ENCODE assay signal across 10 cellular contexts in the genomic region with DNA sequence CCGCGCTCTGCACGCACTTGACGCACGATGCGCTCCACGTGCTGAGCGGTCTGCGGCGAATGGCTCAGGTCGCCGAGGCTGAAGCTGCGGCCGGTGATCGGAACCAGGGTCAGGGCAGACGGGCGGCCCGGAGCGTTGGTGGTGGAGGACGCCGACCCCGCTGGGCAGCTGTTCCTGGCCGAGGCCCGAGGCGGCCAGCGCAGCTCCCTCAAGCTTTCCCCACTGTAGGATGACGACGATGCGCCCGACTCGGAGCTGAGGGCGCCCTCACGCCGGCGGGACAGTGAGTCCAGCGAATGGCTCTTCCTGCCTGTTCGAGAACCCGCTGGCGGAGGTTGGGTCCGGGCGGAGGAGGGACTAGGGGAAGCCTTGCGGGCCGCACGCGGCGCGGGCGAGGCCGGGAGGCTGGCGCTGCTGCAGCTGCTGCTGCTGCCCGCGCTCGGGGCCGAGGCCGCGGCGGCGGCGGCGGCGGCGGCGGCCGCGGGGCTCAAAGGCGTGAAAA. TPM values are rescaled to one million over a fixed set of nuclear protein-coding genes. Genes with fewer than 3 reads are reported as not detected.
A peak's percentile ranks its signal among the peaks of the same experiment; 100 is the strongest.
DNase-seq lines count a peak whose midpoint lies in the region; ATAC-seq and TF ChIP-seq lines count a peak whose summit lies in the region.
"Had no signal": no experiment of that assay in that cellular context is flagged by ENCODE, and none has a peak within 500 bp of the region (broad histone marks: within the 10 kb centered on the region; RNA-seq: fewer than 3 reads in every experiment).

No MANE protein-coding gene starts in this region.

- no peak overlapping the region for H3K27ac Mint-ChIP-seq in activated T-helper 17 cell treated with anti-CD3 and anti-CD28 coated beads, Interleukin-2, amount 50 U/mL, for 72 hours
- no peak overlapping the region for H3K27ac Mint-ChIP-seq in naive thymus-derived CD4-positive, alpha-beta T cell
- H3K27ac Mint-ChIP-seq: CD4-positive, CD25-positive, alpha-beta regulatory T cell had no signal

- peak overlapping the region; percentile 7 to 54 (median 44) for H3K4me3 ChIP-seq in heart left ventricle
- no peak overlapping the region for H3K4me3 ChIP-seq in naive thymus-derived CD4-positive, alpha-beta T cell (ENCODE audit: low read length)
- H3K4me3 ChIP-seq in upper lobe of right lung: peak overlapping the region; percentile 44

- no peak for TF ChIP-seq POLR2A in heart left ventricle (IDR thresholded peaks at IDR 0.05)

- peaks cover 49% of the 10 kb centered on the region for H3K27me3 Mint-ChIP-seq in activated T-helper 17 cell treated with anti-CD3 and anti-CD28 coated beads, Interleukin-2, amount 50 U/mL, for 72 hours
- peaks cover 60 to 83% (median 64%) of the 10 kb centered on the region in 5 donors for H3K27me3 Mint-ChIP-seq in naive thymus-derived CD4-positive, alpha-beta T cell

- peaks cover 44 to 99% (median 88%) of the 10 kb centered on the region in 9 donors for H3K27me3 ChIP-seq in heart left ventricle
- H3K27me3 ChIP-seq in naive thymus-derived CD4-positive, alpha-beta T cell (ENCODE audit: control insufficient read depth in 2 of 2, insufficient read depth in 2 of 2, low read length in 2 of 2): peaks cover 0 to 6% of the 10 kb centered on the region in 2 donors
- H3K27me3 ChIP-seq in upper lobe of right lung: peaks cover 89% of the 10 kb centered on the region

- no peak overlapping the region for H3K27ac ChIP-seq in heart left ventricle
- no peak overlapping the region for H3K27ac ChIP-seq in naive thymus-derived CD4-positive, alpha-beta T cell (ENCODE audit: low read depth, low read length)
- H3K27ac ChIP-seq in upper lobe of right lung: no peak overlapping the region

- POLR2A ChIA-PET in naive thymus-derived CD4-positive, alpha-beta T cell (lab: Charles Lee): no interaction called here

- ATAC-seq in heart left ventricle (no peak), Right ventricle myocardium superior (ENCODE audit: poor library complexity) (no peak), upper lobe of right lung (no peak), GM18868 (IDR thresholded peaks at IDR 0.05; ENCODE audit: unreplicated experiment) (no peak), HG03025 (IDR thresholded peaks at IDR 0.05; ENCODE audit: low FRiP score, unreplicated experiment) (no peak)
- no peak for ATAC-seq in activated T-helper 17 cell treated with anti-CD3 and anti-CD28 coated beads, Interleukin-2, amount 50 U/mL, for 72 hours (replicated peaks)
- ATAC-seq in naive thymus-derived CD4-positive, alpha-beta T cell: no peak

- CTCF ChIA-PET in naive thymus-derived CD4-positive, alpha-beta T cell (lab: Charles Lee): no interaction called here

- H3K4me1 Mint-ChIP-seq in activated T-helper 17 cell treated with anti-CD3 and anti-CD28 coated beads, Interleukin-2, amount 50 U/mL, for 72 hours: peaks cover 5% of the 10 kb centered on the region
- H3K4me1 Mint-ChIP-seq in naive thymus-derived CD4-positive, alpha-beta T cell: peaks cover 5 to 15% (median 12%) of the 10 kb centered on the region in 7 donors

- peak in 1 of 5 donors; percentile 60 for DNase-seq in heart left ventricle
- no peak for DNase-seq in Right ventricle myocardium superior
- DNase-seq in naive thymus-derived CD4-positive, alpha-beta T cell: peak in 1 of 9 donors; percentile 30
- DNase-seq in upper lobe of right lung: peak; percentile 61
- no peak for DNase-seq in kidney tubule cell (ENCODE audit: low spot score)
- DNase-seq: NCI-H1930 had no signal

- peaks cover 10 to 36% (median 28%) of the 10 kb centered on the region in 12 donors for H3K4me1 ChIP-seq in heart left ventricle
- peaks cover 9 to 16% of the 10 kb centered on the region in 2 donors for H3K4me1 ChIP-seq in naive thymus-derived CD4-positive, alpha-beta T cell (ENCODE audit: control insufficient read depth in 2 of 2, insufficient read depth in 2 of 2, low read length in 2 of 2)
- peaks cover 30% of the 10 kb centered on the region for H3K4me1 ChIP-seq in upper lobe of right lung

- H3K4me3 Mint-ChIP-seq in activated T-helper 17 cell treated with anti-CD3 and anti-CD28 coated beads, Interleukin-2, amount 50 U/mL, for 72 hours: peak overlapping the region; percentile 23
- H3K4me3 Mint-ChIP-seq in naive thymus-derived CD4-positive, alpha-beta T cell: peak overlapping the region in 7 of 10 donors; percentile 7 to 84 (median 39)

- peaks cover 5% of the 10 kb centered on the region for H3K36me3 Mint-ChIP-seq in activated T-helper 17 cell treated with anti-CD3 and anti-CD28 coated beads, Interleukin-2, amount 50 U/mL, for 72 hours (ENCODE audit: low read depth)
- no peaks in the 10 kb centered on the region for H3K36me3 Mint-ChIP-seq in naive thymus-derived CD4-positive, alpha-beta T cell
- H3K36me3 Mint-ChIP-seq: CD4-positive, CD25-positive, alpha-beta regulatory T cell had no signal

- H3K36me3 ChIP-seq in heart left ventricle: no peaks in the 10 kb centered on the region
- H3K36me3 ChIP-seq in naive thymus-derived CD4-positive, alpha-beta T cell (ENCODE audit: control insufficient read depth in 2 of 3, insufficient read depth in 3 of 3, low read length in 3 of 3): no peaks in the 10 kb centered on the region
- no peaks in the 10 kb centered on the region for H3K36me3 ChIP-seq in upper lobe of right lung

- H3K9me3 ChIP-seq in heart left ventricle (no peaks in the 10 kb centered on the region), upper lobe of right lung (no peaks in the 10 kb centered on the region)
- no peaks in the 10 kb centered on the region for H3K9me3 ChIP-seq in naive thymus-derived CD4-positive, alpha-beta T cell (ENCODE audit: control insufficient read depth in 2 of 3, low read length in 3 of 3)

- no peaks in the 10 kb centered on the region for H3K9me3 Mint-ChIP-seq in activated T-helper 17 cell treated with anti-CD3 and anti-CD28 coated beads, Interleukin-2, amount 50 U/mL, for 72 hours
- H3K9me3 Mint-ChIP-seq in naive thymus-derived CD4-positive, alpha-beta T cell: peaks cover 0 to 1% (median 0%) of the 10 kb centered on the region in 11 donors
- H3K9me3 Mint-ChIP-seq: CD4-positive, CD25-positive, alpha-beta regulatory T cell had no signal

- intact Hi-C loops in heart left ventricle (cut with DNase I): loop anchor here in 4 of 10 donors (5.0 to 10.0 kb wide), 3 partner anchors 35 to 328 kb away; no protein-coding TSS in a partner anchor
- intact Hi-C loops in Right ventricle myocardium superior (cut with DNase I): no loop called here
- intact Hi-C loops in naive thymus-derived CD4-positive, alpha-beta T cell (cut with micrococcal nuclease): loop anchor here in 1 of 2 donors (5.0 kb wide), 1 partner anchor 310 kb away; the partner anchor contains the start of gene GALNT16
- intact Hi-C loops in upper lobe of right lung (cut with DNase I): no loop called here

- TF ChIP-seq CTCF in heart left ventricle (IDR thresholded peaks at IDR 0.05): no peak
- TF ChIP-seq CTCF in upper lobe of right lung (IDR thresholded peaks at IDR 0.05): no peak

- WGBS in heart left ventricle, 4 donors: 14 to 50% (median 24%) methylated on average over 21 to 66 of the region's 66 CpGs

RNA-seq across cellular contexts. Expression of gene CCDC177, which starts 2.0 kb away (rescaled TPM):
- total RNA-seq in heart left ventricle (not detected), Right ventricle myocardium superior (not detected), upper lobe of right lung (not detected)
- polyA plus RNA-seq in heart left ventricle: under 1 TPM in 1 of 2 donors, not detected in 1; 0.06 TPM
- total RNA-seq in activated T-helper 17 cell treated with anti-CD3 and anti-CD28 coated beads, Interleukin-2, amount 50 U/mL, for 72 hours: not detected
- total RNA-seq in naive thymus-derived CD4-positive, alpha-beta T cell: not detected
- not detected for polyA plus RNA-seq in naive thymus-derived CD4-positive, alpha-beta T cell
- total RNA-seq: CD4-positive, CD25-positive, alpha-beta regulatory T cell had no signal
- polyA plus RNA-seq: CD4-positive, CD25-positive, alpha-beta regulatory T cell had no signal

RNA-seq across cellular contexts. Expression of gene SUSD6, which starts 38.7 kb away (rescaled TPM):
- total RNA-seq in heart left ventricle (10 to 100 TPM; 17.8 to 49.2 (median 24.8) TPM), Right ventricle myocardium superior (20.8 TPM), upper lobe of right lung (87.5 TPM)
- 10 to 100 TPM in 1 of 2 donors, 1 to 10 TPM in 1; 5.8 to 18.7 TPM for polyA plus RNA-seq in heart left ventricle
- 10 to 100 TPM; 76.9 to 96.4 TPM for total RNA-seq in activated T-helper 17 cell treated with anti-CD3 and anti-CD28 coated beads, Interleukin-2, amount 50 U/mL, for 72 hours
- 10 to 100 TPM; 42.9 to 90.8 (median 65.0) TPM for total RNA-seq in naive thymus-derived CD4-positive, alpha-beta T cell
- 1 to 10 TPM; 4.3 to 6.3 TPM for polyA plus RNA-seq in naive thymus-derived CD4-positive, alpha-beta T cell
